In genomic region chr5:143316844-143317631, GRCh38 we compare ENCODE assay signal across 16 cellular contexts.
DNase-seq lines count a peak whose midpoint lies in the region; ATAC-seq and TF ChIP-seq lines count a peak whose summit lies in the region.
"Had no signal": no experiment of that assay in that cellular context is flagged by ENCODE, and none has a peak within 500 bp of the region (broad histone marks: within the 10 kb centered on the region; RNA-seq: fewer than 3 reads in every experiment).

No MANE protein-coding gene starts in this region.

- H3K36me3 Mint-ChIP-seq in effector memory CD8-positive, alpha-beta T cell (ENCODE audit: insufficient read depth), result peaks cover 21% of the 10 kb centered on the region
- peaks cover 22 to 28% of the 10 kb centered on the region in 2 donors for H3K36me3 Mint-ChIP-seq in CD14-positive monocyte

- H3K9me3 ChIP-seq in adipocyte (ENCODE audit: control insufficient read depth, low read length) (no peaks in the 10 kb centered on the region), left lung (no peaks in the 10 kb centered on the region)
- H3K9me3 ChIP-seq: BLaER1 had no signal

- peak; percentile 62 for ATAC-seq in left lung
- ATAC-seq in effector memory CD8-positive, alpha-beta T cell (replicated peaks), result no peak
- no peak for ATAC-seq in GM21423 (IDR thresholded peaks at IDR 0.05; ENCODE audit: unreplicated experiment)
- ATAC-seq: activated naive CD4-positive, alpha-beta T cell treated with anti-CD3 and anti-CD28 coated beads, Interleukin-2, amount 50 U/mL, for 72 hours; foreskin keratinocyte had no signal

- H3K27me3 ChIP-seq in adipocyte (replicated peaks; ENCODE audit: control insufficient read depth, insufficient read depth, low read length) (no peaks in the 10 kb centered on the region), left lung (no peaks in the 10 kb centered on the region)
- H3K27me3 ChIP-seq: BLaER1, foreskin keratinocyte had no signal

- H3K36me3 ChIP-seq in adipocyte (ENCODE audit: control insufficient read depth, insufficient read depth, low read length, severe bottlenecking) (peaks cover 7% of the 10 kb centered on the region), left lung (peaks cover 0 to 14% of the 10 kb centered on the region in 2 donors)

- peak; percentile 4 for DNase-seq in DMS79 (lab: John Stamatoyannopoulos, UW)
- peak; percentile 57 for DNase-seq in M059J (ENCODE audit: low read depth)
- peak; percentile 48 for DNase-seq in adipocyte (ENCODE audit: low read depth)
- no peak for DNase-seq in left lung
- no peak for DNase-seq in effector memory CD8-positive, alpha-beta T cell
- no peak for DNase-seq in stimulated activated CD4-positive, alpha-beta T cell treated with anti-CD3 and anti-CD28 coated beads, Interleukin-2, amount 100 ng/mL, for 24 hours
- no peak for DNase-seq in CD14-positive monocyte (ENCODE audit: low spot score)
- DNase-seq: foreskin keratinocyte, MV-4-11, NCI-H774, nephron progenitor cell, small intestine had no signal

- peak overlapping the region in 1 of 2 donors; percentile 46 for H3K27ac Mint-ChIP-seq in effector memory CD8-positive, alpha-beta T cell
- peak overlapping the region in 1 of 7 donors; percentile 26 for H3K27ac Mint-ChIP-seq in CD14-positive monocyte
- H3K27ac Mint-ChIP-seq: activated naive CD4-positive, alpha-beta T cell treated with anti-CD3 and anti-CD28 coated beads, Interleukin-2, amount 50 U/mL, for 72 hours; nephron progenitor cell had no signal

- H3K27me3 Mint-ChIP-seq in effector memory CD8-positive, alpha-beta T cell, result no peaks in the 10 kb centered on the region
- H3K27me3 Mint-ChIP-seq in CD14-positive monocyte (ENCODE audit: low read depth in 3 of 3), result no peaks in the 10 kb centered on the region

- no peaks in the 10 kb centered on the region for H3K9me3 Mint-ChIP-seq in effector memory CD8-positive, alpha-beta T cell
- no peaks in the 10 kb centered on the region for H3K9me3 Mint-ChIP-seq in CD14-positive monocyte
- H3K9me3 Mint-ChIP-seq: activated naive CD4-positive, alpha-beta T cell treated with anti-CD3 and anti-CD28 coated beads, Interleukin-2, amount 50 U/mL, for 72 hours; nephron progenitor cell had no signal

- TF ChIP-seq CTCF in left lung (IDR thresholded peaks at IDR 0.05) (no peak), CD14-positive monocyte (IDR thresholded peaks at IDR 0.05) (no peak)

- peak overlapping the region in 1 of 2 donors; percentile 23 for H3K27ac ChIP-seq in left lung
- H3K27ac ChIP-seq: BLaER1, foreskin keratinocyte, VCaP had no signal

- no peak overlapping the region for H3K9ac ChIP-seq in adipocyte (ENCODE audit: low read length)
- H3K9ac ChIP-seq: BLaER1 had no signal

- H3K4me3 Mint-ChIP-seq in effector memory CD8-positive, alpha-beta T cell, result no peak overlapping the region
- no peak overlapping the region for H3K4me3 Mint-ChIP-seq in CD14-positive monocyte
- H3K4me3 Mint-ChIP-seq: nephron progenitor cell had no signal

- H3K4me1 ChIP-seq in adipocyte (ENCODE audit: control insufficient read depth, insufficient read depth, low read length) (peaks cover 69% of the 10 kb centered on the region), left lung (peaks cover 13 to 75% of the 10 kb centered on the region in 2 donors)

- H3K4me1 Mint-ChIP-seq in effector memory CD8-positive, alpha-beta T cell (ENCODE audit: low read depth in 2 of 2), result peaks cover 18 to 50% of the 10 kb centered on the region in 2 donors
- H3K4me1 Mint-ChIP-seq in CD14-positive monocyte, result peaks cover 34% of the 10 kb centered on the region
- H3K4me1 Mint-ChIP-seq: nephron progenitor cell had no signal

- intact Hi-C loops in left lung (cut with DNase I), result no loop called here
- intact Hi-C loops in CD14-positive monocyte (cut with micrococcal nuclease), result no loop called here

- H3K4me3 ChIP-seq in adipocyte (ENCODE audit: low read length) (no peak overlapping the region), left lung (no peak overlapping the region)
- H3K4me3 ChIP-seq: BLaER1 had no signal

Comparison
In these comparisons a context has a peak if more than half of its experiments do, and no peak if none do; other contexts are left out.
1. DNase-seq: peak in DMS79 (single experiment), M059J (single experiment) and adipocyte (single experiment); none in left lung (0 of 2), effector memory CD8-positive, alpha-beta T cell (0 of 3), stimulated activated CD4-positive, alpha-beta T cell treated with anti-CD3 and anti-CD28 coated beads, Interleukin-2, amount 100 ng/mL, for 24 hours (0 of 2) and CD14-positive monocyte (single experiment).